In genomic region chr4:6721121-6721520, GRCh38 we compare ENCODE assay signal across 22 cellular contexts. TPM values are rescaled to one million over a fixed set of nuclear protein-coding genes. Genes with fewer than 3 reads are reported as not detected.
A peak's percentile ranks its signal among the peaks of the same experiment; 100 is the strongest.
DNase-seq lines count a peak whose midpoint lies in the region; ATAC-seq and TF ChIP-seq lines count a peak whose summit lies in the region.
"Had no signal": no experiment of that assay in that cellular context is flagged by ENCODE, and none has a peak within 500 bp of the region (broad histone marks: within the 10 kb centered on the region; RNA-seq: fewer than 3 reads in every experiment).

No MANE protein-coding gene starts in this region.

- H3K27ac Mint-ChIP-seq in T-helper 1 cell treated with Interleukin-12 subunit alpha and Interleukin-12 subunit beta and Interleukin-4 antibody, amounts not matched to agents 30 μg/mL and 1 μg/mL, for 36 hours, result peak overlapping the region; percentile 31

- no peaks in the 10 kb centered on the region for H3K27me3 ChIP-seq in osteoblast (ENCODE audit: insufficient read depth, low read length)
- H3K27me3 ChIP-seq: BE2C had no signal

- H3K36me3 ChIP-seq in osteoblast (ENCODE audit: insufficient read depth, low read length), result no peaks in the 10 kb centered on the region
- H3K36me3 ChIP-seq: BE2C had no signal

- H2AFZ ChIP-seq in osteoblast (ENCODE audit: low read length), result peak overlapping the region; percentile 79

- H3K9me3 ChIP-seq in osteoblast (ENCODE audit: low read depth, low read length), result no peaks in the 10 kb centered on the region
- H3K9me3 ChIP-seq: BE2C had no signal

- peaks cover 16% of the 10 kb centered on the region for H3K4me1 Mint-ChIP-seq in T-helper 1 cell treated with Interleukin-12 subunit alpha and Interleukin-12 subunit beta and Interleukin-4 antibody, amounts not matched to agents 30 μg/mL and 1 μg/mL, for 36 hours (ENCODE audit: low read depth)

- in situ Hi-C loops in GM13976 (cut with MboI; ENCODE audit: low sequenced_read_pairs, unreplicated experiment), result loop anchor here (25.0 kb wide), 1 partner anchor 166 kb away; no protein-coding TSS in a partner anchor

- no peak overlapping the region for H3K4me3 Mint-ChIP-seq in T-helper 1 cell treated with Interleukin-12 subunit alpha and Interleukin-12 subunit beta and Interleukin-4 antibody, amounts not matched to agents 30 μg/mL and 1 μg/mL, for 36 hours

- peaks cover 10% of the 10 kb centered on the region for H3K4me1 ChIP-seq in osteoblast (ENCODE audit: insufficient read depth, low read length)
- H3K4me1 ChIP-seq: BE2C had no signal

- no peak for ATAC-seq in HG03139 (IDR thresholded peaks at IDR 0.05; ENCODE audit: unreplicated experiment)
- ATAC-seq: Panc1 had no signal

- TF ChIP-seq CTCF in GM13976 (IDR thresholded peaks at IDR 0.05; ENCODE audit: borderline replicate concordance, control extremely low read depth, extremely low read depth, insufficient read depth, missing control alignments) (no peak), osteoblast (IDR thresholded peaks at IDR 0.05; ENCODE audit: extremely low read depth, low read depth, low read length) (no peak)

- H3K79me2 ChIP-seq in osteoblast (ENCODE audit: insufficient read depth, low read length), result peaks cover 20% of the 10 kb centered on the region

- peaks cover 8% of the 10 kb centered on the region for H3K36me3 Mint-ChIP-seq in T-helper 1 cell treated with Interleukin-12 subunit alpha and Interleukin-12 subunit beta and Interleukin-4 antibody, amounts not matched to agents 30 μg/mL and 1 μg/mL, for 36 hours (ENCODE audit: low read depth)
- H3K36me3 Mint-ChIP-seq: IgD-negative memory B cell had no signal

- H3K4me3 ChIP-seq in osteoblast (ENCODE audit: insufficient read depth, low read length), result no peak overlapping the region

- no peak overlapping the region for H3K4me2 ChIP-seq in osteoblast (ENCODE audit: insufficient read depth, low read length)

- no peak for DNase-seq in T-helper 1 cell
- DNase-seq in GM13976 (ENCODE audit: low spot score), result peak; percentile 25
- DNase-seq in caudate nucleus (lab: John Stamatoyannopoulos, UW), result no peak
- DNase-seq in osteoblast (ENCODE audit: insufficient read length, low spot score, missing footprints), result no peak
- no peak for DNase-seq in stimulated activated CD4-positive, alpha-beta T cell treated with anti-CD3 and anti-CD28 coated beads, Interleukin-12 subunit alpha, Interleukin-12 subunit beta, amount 100 ng/mL, for 4 hours
- DNase-seq in hepatic stellate cell (ENCODE audit: low spot score), result no peak
- DNase-seq: BE2C; CD8-positive, alpha-beta memory T cell; DMS79; HCEC 1CT; Kasumi-1; NCI-H1105 treated with DMSO at 0.1 percent for 48 hours; NCI-H1694 treated with DMSO at 0.1 percent for 48 hours; NCI-H2107; NCI-H2227 treated with DMSO at 0.1 percent for 48 hours; NCI-H524; Right ventricle myocardium superior had no signal

- H3K27ac ChIP-seq in caudate nucleus (ENCODE audit: low read depth, low read length) (peak overlapping the region; percentile 17), osteoblast (ENCODE audit: low read depth, low read length) (no peak overlapping the region)
- H3K27ac ChIP-seq: 22Rv1 had no signal

- no peaks in the 10 kb centered on the region for H3K9me3 Mint-ChIP-seq in T-helper 1 cell treated with Interleukin-12 subunit alpha and Interleukin-12 subunit beta and Interleukin-4 antibody, amounts not matched to agents 30 μg/mL and 1 μg/mL, for 36 hours
- H3K9me3 Mint-ChIP-seq: CD8-positive, alpha-beta memory T cell; IgD-negative memory B cell had no signal

- H3K27me3 Mint-ChIP-seq in T-helper 1 cell treated with Interleukin-12 subunit alpha and Interleukin-12 subunit beta and Interleukin-4 antibody, amounts not matched to agents 30 μg/mL and 1 μg/mL, for 36 hours (ENCODE audit: low read depth), result peaks cover 3% of the 10 kb centered on the region
- H3K27me3 Mint-ChIP-seq: CD8-positive, alpha-beta memory T cell; IgD-negative memory B cell had no signal

- peaks cover 20% of the 10 kb centered on the region for H4K20me1 ChIP-seq in osteoblast (ENCODE audit: insufficient read depth, low read length)

RNA-seq across cellular contexts. Expression of gene BLOC1S4, which starts 5.1 kb away (rescaled TPM):
- 10.0 and 10.9 TPM in 2 replicates for total RNA-seq in osteoblast

RNA-seq across cellular contexts. Expression of gene MRFAP1L1, which starts 11.5 kb away (rescaled TPM):
- total RNA-seq in osteoblast, result 38.0 and 39.2 TPM in 2 replicates

RNA-seq across cellular contexts. Expression of gene S100P, which starts 27.4 kb away (rescaled TPM):
- total RNA-seq in osteoblast, result 0.29 and 0.36 TPM in 2 replicates
- total RNA-seq: Right ventricle myocardium superior had no signal
